In genomic region chr7:12884856-12885440, GRCh38 we compare ENCODE assay signal across 21 cellular contexts.
A peak's percentile ranks its signal among the peaks of the same experiment; 100 is the strongest.
DNase-seq lines count a peak whose midpoint lies in the region; ATAC-seq, FAIRE-seq and TF ChIP-seq lines count a peak whose summit lies in the region.
"Had no signal": no experiment of that assay in that cellular context is flagged by ENCODE, and none has a peak within 500 bp of the region (broad histone marks: within the 10 kb centered on the region; RNA-seq: fewer than 3 reads in every experiment).

No MANE protein-coding gene starts in this region.

- no peaks in the 10 kb centered on the region for H4K20me1 ChIP-seq in HCT116 (ENCODE audit: insufficient read depth)

- no peak for TF ChIP-seq EP300 in A549 (IDR thresholded peaks at IDR 0.05)

- no peaks in the 10 kb centered on the region for H3K36me3 Mint-ChIP-seq in activated T-helper 1 cell treated with anti-CD3 and anti-CD28 coated beads, Interleukin-12 subunit alpha, Interleukin-12 subunit beta, Interleukin-2, Interleukin-4 antibody, amounts not matched to agents 30 ng/mL and 10 ng/mL and 1 ng/mL, durations not matched to agents 14 hours and 24 hours and 36 hours (ENCODE audit: low read depth)
- H3K36me3 Mint-ChIP-seq: activated CD8-positive, alpha-beta memory T cell treated with anti-CD3 and anti-CD28 coated beads, Interleukin-2, amount 10 ng/mL, durations not matched to agents 7 days and 5 days had no signal

- TF ChIP-seq RAD21 in A549 (conservative IDR thresholded peaks at IDR 0.05 in 1 of 2, IDR thresholded peaks at IDR 0.05 in 1 of 2) = no peak
- TF ChIP-seq RAD21 in HCT116 (IDR thresholded peaks at IDR 0.05; ENCODE audit: low read depth) = no peak

- H3K4me1 ChIP-seq in A549 = peaks cover 20% of the 10 kb centered on the region
- peaks cover 6 to 26% of the 10 kb centered on the region in 2 experiments for H3K4me1 ChIP-seq in HCT116 (ENCODE audit: control insufficient read depth in 1 of 2, insufficient read depth in 2 of 2, low read length in 2 of 2)
- H3K4me1 ChIP-seq: upper lobe of left lung had no signal

- H3K27ac Mint-ChIP-seq in activated T-helper 1 cell treated with anti-CD3 and anti-CD28 coated beads, Interleukin-12 subunit alpha, Interleukin-12 subunit beta, Interleukin-2, Interleukin-4 antibody, amounts not matched to agents 30 ng/mL and 10 ng/mL and 1 ng/mL, durations not matched to agents 14 hours and 24 hours and 36 hours = no peak overlapping the region
- H3K27ac Mint-ChIP-seq: activated CD8-positive, alpha-beta memory T cell treated with anti-CD3 and anti-CD28 coated beads, Interleukin-2, amount 10 ng/mL, durations not matched to agents 7 days and 5 days had no signal

- peak overlapping the region; percentile 19 for H2AFZ ChIP-seq in HCT116 (ENCODE audit: low read depth, low read length, poor library complexity, severe bottlenecking)

- TF ChIP-seq POLR2A in A549 (IDR thresholded peaks at IDR 0.05; ENCODE audit: low read length) (no peak), HCT116 (IDR thresholded peaks at IDR 0.05; ENCODE audit: borderline replicate concordance, extremely low read depth, insufficient read depth, insufficient read length) (no peak)

- ATAC-seq in A549 (peak in 1 of 2 experiments; percentile 50; a peak in 2 of 6 replicates), HCT116 (peak; percentile 34; the same call in 1 of the 2 replicates)
- ATAC-seq: activated CD8-positive, alpha-beta memory T cell treated with anti-CD3 and anti-CD28 coated beads, Interleukin-2, amount 10 ng/mL, durations not matched to agents 7 days and 5 days; K562 had no signal

- no peak for FAIRE-seq in A549 (lab: Jason Lieb, UNC)
- FAIRE-seq: GM12892, K562 had no signal

- intact Hi-C loops in HCT116 (cut with micrococcal nuclease) = no loop called here
- intact Hi-C loops in activated T-helper 1 cell treated with anti-CD3 and anti-CD28 coated beads, Interleukin-12 subunit alpha, Interleukin-12 subunit beta, Interleukin-2, Interleukin-4 antibody, amounts not matched to agents 30 ng/mL and 10 ng/mL and 1 ng/mL, durations not matched to agents 14 hours and 24 hours and 36 hours (cut with micrococcal nuclease) = no loop called here

- H3K4me3 ChIP-seq in A549 (no peak overlapping the region), HCT116 (replicated peaks in 1 of 2; ENCODE audit: low read depth in 1 of 2, low read length in 2 of 2) (no peak overlapping the region), cardiac fibroblast (replicated peaks in 1 of 2; ENCODE audit: low read depth in 2 of 2, low read length in 2 of 2) (no peak overlapping the region)
- H3K4me3 ChIP-seq: K562, lung, ovary, sigmoid colon, upper lobe of left lung had no signal

- H3K4me2 ChIP-seq in A549 = peak overlapping the region; percentile 47
- H3K4me2 ChIP-seq in HCT116 (ENCODE audit: low read length) = peak overlapping the region; percentile 3; the same call in 1 of the 2 replicates

- CTCF ChIA-PET in A549 (lab: Yijun Ruan, JAX) = interaction anchor here (0.6 kb wide), 1 partner anchor 128 kb away, joined by 3 read pairs; no protein-coding TSS in a partner anchor
- CTCF ChIA-PET in HCT116 (lab: Charles Lee) = no interaction called here

- H3K4me1 Mint-ChIP-seq in activated T-helper 1 cell treated with anti-CD3 and anti-CD28 coated beads, Interleukin-12 subunit alpha, Interleukin-12 subunit beta, Interleukin-2, Interleukin-4 antibody, amounts not matched to agents 30 ng/mL and 10 ng/mL and 1 ng/mL, durations not matched to agents 14 hours and 24 hours and 36 hours (ENCODE audit: low read depth) = no peaks in the 10 kb centered on the region

- DNase-seq in A549 (ENCODE audit: low read depth in 1 of 2, low spot score in 1 of 2) = no peak
- no peak for DNase-seq in HCT116 (ENCODE audit: low read depth, low spot score)
- DNase-seq in cardiac fibroblast (ENCODE audit: low read depth in 2 of 2) = peak; percentile 27 to 35
- peak; percentile 75 for DNase-seq in kidney tubule cell (ENCODE audit: low spot score)
- DNase-seq in NCI-H2196 treated with DMSO at 0.1 percent for 48 hours (lab: John Stamatoyannopoulos, UW; ENCODE audit: unreplicated experiment) = no peak
- DNase-seq in activated T-helper 1 cell treated with anti-CD3 and anti-CD28 coated beads, Interleukin-12 subunit alpha, Interleukin-12 subunit beta, Interleukin-2, Interleukin-4 antibody, amounts not matched to agents 30 ng/mL and 10 ng/mL and 1 ng/mL, durations not matched to agents 14 hours and 24 hours and 36 hours (ENCODE audit: low spot score) = no peak
- DNase-seq in NCI-H146 treated with DMSO at 0.1 percent for 48 hours (lab: John Stamatoyannopoulos, UW; ENCODE audit: unreplicated experiment) = no peak
- DNase-seq in NCI-H2107 treated with DMSO at 0.1 percent for 48 hours (lab: John Stamatoyannopoulos, UW; ENCODE audit: unreplicated experiment) = no peak
- DNase-seq: activated CD4-positive, alpha-beta T cell treated with anti-CD3 and anti-CD28 coated beads for 4 hours; activated CD8-positive, alpha-beta memory T cell treated with anti-CD3 and anti-CD28 coated beads, Interleukin-2, amount 10 ng/mL, durations not matched to agents 7 days and 5 days; activated gamma-delta T cell; effector CD4-positive, alpha-beta T cell; NCI-H1930; NCI-H526 treated with DMSO at 0.1 percent for 48 hours; ovary; sigmoid colon; upper lobe of left lung had no signal

- 0 out of 6 replicates have a peak overlapping the region, but pooled peaks of 1 of the 2 experiments have one; percentile 1 for H3K27ac ChIP-seq in A549
- no peak overlapping the region for H3K27ac ChIP-seq in HCT116 (ENCODE audit: low read depth, low read length)
- H3K27ac ChIP-seq: HL-60, ovary, sigmoid colon, upper lobe of left lung had no signal

- no peak overlapping the region for H3K9ac ChIP-seq in HCT116 (ENCODE audit: low read length)

- H3K79me2 ChIP-seq in HCT116 (ENCODE audit: insufficient read depth, low read length) = no peaks in the 10 kb centered on the region

- no peaks in the 10 kb centered on the region for H3K36me3 ChIP-seq in HCT116 (ENCODE audit: control insufficient read depth in 1 of 2, insufficient read depth in 2 of 2, low read length in 2 of 2)
- H3K36me3 ChIP-seq: ovary, sigmoid colon, upper lobe of left lung had no signal

- no peak overlapping the region for H3K4me3 Mint-ChIP-seq in activated T-helper 1 cell treated with anti-CD3 and anti-CD28 coated beads, Interleukin-12 subunit alpha, Interleukin-12 subunit beta, Interleukin-2, Interleukin-4 antibody, amounts not matched to agents 30 ng/mL and 10 ng/mL and 1 ng/mL, durations not matched to agents 14 hours and 24 hours and 36 hours
- H3K4me3 Mint-ChIP-seq: activated CD8-positive, alpha-beta memory T cell treated with anti-CD3 and anti-CD28 coated beads, Interleukin-2, amount 10 ng/mL, durations not matched to agents 7 days and 5 days had no signal

- TF ChIP-seq CTCF in A549 (IDR thresholded peaks at IDR 0.05) (no peak), HCT116 (IDR thresholded peaks at IDR 0.05 in 2 of 3, conservative IDR thresholded peaks at IDR 0.05 in 1 of 3; ENCODE audit: borderline replicate concordance in 1 of 3, insufficient read depth in 1 of 3, low read depth in 2 of 3, low read length in 2 of 3) (no peak), cardiac fibroblast (IDR thresholded peaks at IDR 0.05; ENCODE audit: low read depth, low read length) (no peak)

- RAD21 ChIA-PET in HCT116 (lab: Charles Lee; ENCODE audit: low non-redundant PET in 1 of 2, low total read pairs in 2 of 2, uncharacterized antibody in 2 of 2, unreplicated experiment in 2 of 2) = no interaction called here

- H3K9me2 ChIP-seq in HCT116 (ENCODE audit: insufficient read depth) = no peaks in the 10 kb centered on the region

- H3K9me3 Mint-ChIP-seq in activated T-helper 1 cell treated with anti-CD3 and anti-CD28 coated beads, Interleukin-12 subunit alpha, Interleukin-12 subunit beta, Interleukin-2, Interleukin-4 antibody, amounts not matched to agents 30 ng/mL and 10 ng/mL and 1 ng/mL, durations not matched to agents 14 hours and 24 hours and 36 hours = no peaks in the 10 kb centered on the region

- H3K9me3 ChIP-seq in A549 (no peaks in the 10 kb centered on the region), HCT116 (ENCODE audit: control insufficient read depth in 1 of 2, insufficient read depth in 1 of 2, low read depth in 1 of 2, low read length in 2 of 2) (no peaks in the 10 kb centered on the region)
- H3K9me3 ChIP-seq: ovary, sigmoid colon, upper lobe of left lung had no signal

- H3K27me3 ChIP-seq in HCT116 (ENCODE audit: insufficient read depth, low read length) = no peaks in the 10 kb centered on the region
- H3K27me3 ChIP-seq: ovary, sigmoid colon, upper lobe of left lung had no signal

- no TSS peak for BruUV-seq in HCT116 (replicated peaks; lab: Mats Ljungman, UMichigan)

- peaks cover 8% of the 10 kb centered on the region for H3K27me3 Mint-ChIP-seq in activated T-helper 1 cell treated with anti-CD3 and anti-CD28 coated beads, Interleukin-12 subunit alpha, Interleukin-12 subunit beta, Interleukin-2, Interleukin-4 antibody, amounts not matched to agents 30 ng/mL and 10 ng/mL and 1 ng/mL, durations not matched to agents 14 hours and 24 hours and 36 hours (ENCODE audit: insufficient read depth)

- 45% methylated on average over 3 of the region's 3 CpGs for WGBS in A549 (ENCODE audit: missing lambda C conversion rate)

- POLR2A ChIA-PET in A549 (lab: Yijun Ruan, JAX) = no interaction called here
- POLR2A ChIA-PET in HCT116 (lab: Charles Lee) = no interaction called here

TF ChIP-seq in A549, 52 proteins besides CTCF, POLR2A, EP300 and RAD21 (continues in another document):
- TF ChIP-seq CBX2 (IDR thresholded peaks at IDR 0.05; ENCODE audit: borderline replicate concordance, low read depth) = no peak
- TF ChIP-seq FOSB (CRISPR knock-in tag; IDR thresholded peaks at IDR 0.05) = no peak
- no peak for TF ChIP-seq RCOR1 (IDR thresholded peaks at IDR 0.05; ENCODE audit: low read depth, low read length)
- no peak for TF ChIP-seq NPAS2 (CRISPR knock-in tag; IDR thresholded peaks at IDR 0.05; ENCODE audit: borderline replicate concordance)
- TF ChIP-seq MAFK (IDR thresholded peaks at IDR 0.05; ENCODE audit: partially characterized antibody) = no peak

TF ChIP-seq in HCT116, 20 proteins besides CTCF, POLR2A, EP300 and RAD21:
- TF ChIP-seq EZH2phosphoT487 (IDR thresholded peaks at IDR 0.05; ENCODE audit: borderline replicate concordance) (no peak), ELF1 (IDR thresholded peaks at IDR 0.05; ENCODE audit: borderline replicate concordance, low read depth) (no peak), JUND (IDR thresholded peaks at IDR 0.05) (no peak), EZH2 (IDR thresholded peaks at IDR 0.05) (no peak), SIN3A (IDR thresholded peaks at IDR 0.05; ENCODE audit: low read depth) (no peak), CEBPB (IDR thresholded peaks at IDR 0.05; ENCODE audit: low read depth) (no peak), YY1 (IDR thresholded peaks at IDR 0.05; ENCODE audit: extremely low read depth, insufficient replicate concordance, low read depth, low read length) (no peak), EGR1 (IDR thresholded peaks at IDR 0.05; ENCODE audit: low read depth) (no peak)

Comparison
In these comparisons a context has a peak if more than half of its experiments do, and no peak if none do; other contexts are left out.
1. DNase-seq: peak in cardiac fibroblast (2 of 2) and kidney tubule cell (single experiment); none in A549 (0 of 2), HCT116 (single experiment), NCI-H2196 treated with DMSO at 0.1 percent for 48 hours (single experiment), activated T-helper 1 cell treated with anti-CD3 and anti-CD28 coated beads, Interleukin-12 subunit alpha, Interleukin-12 subunit beta, Interleukin-2, Interleukin-4 antibody, amounts not matched to agents 30 ng/mL and 10 ng/mL and 1 ng/mL, durations not matched to agents 14 hours and 24 hours and 36 hours (single experiment), NCI-H146 treated with DMSO at 0.1 percent for 48 hours (single experiment) and NCI-H2107 treated with DMSO at 0.1 percent for 48 hours (single experiment).